8 cellular contexts compared by ENCODE assay signal in genomic region chr1:99886179-99886578, GRCh38.
"Had no signal": no experiment of that assay in that cellular context is flagged by ENCODE, and none has a peak within 500 bp of the region (broad histone marks: within the 10 kb centered on the region; RNA-seq: fewer than 3 reads in every experiment).

No MANE protein-coding gene starts in this region.

- H3K9me3 ChIP-seq: HAP-1 had no signal

- DNase-seq: GOT3, H7, KBM-7 had no signal

- H2AFZ ChIP-seq: GM23248 had no signal

- H3K4me3 ChIP-seq: GM23248, HAP-1 had no signal

- H3K9ac ChIP-seq: GM23248, KMS-11 had no signal

- ATAC-seq: HepG2 had no signal

- H3K4me2 ChIP-seq: KMS-11 had no signal

- H3K27ac ChIP-seq: GM23248, HL-60, KMS-11 had no signal

- FAIRE-seq: HepG2 had no signal
